In the genomic region with DNA sequence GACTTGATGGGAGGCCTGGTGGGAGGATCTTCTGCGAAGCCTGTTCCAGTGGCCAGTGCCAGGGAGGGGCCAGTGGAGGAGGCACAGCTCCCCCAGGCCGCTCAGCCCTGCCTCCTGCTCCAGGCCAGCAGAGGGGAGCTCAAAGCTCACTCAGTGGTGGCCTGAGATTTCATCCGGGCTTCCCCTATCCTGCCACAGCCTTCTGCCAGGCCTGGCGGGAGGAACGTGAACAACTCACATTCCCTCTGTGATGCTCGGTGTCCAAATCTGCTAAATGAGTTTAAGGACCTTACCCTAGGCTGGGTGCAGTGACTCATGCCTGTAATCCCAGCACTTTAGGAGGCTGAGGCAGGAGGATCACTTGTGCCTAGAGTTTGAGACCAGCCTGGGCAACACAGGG, we compare ENCODE assay signal across 13 cellular contexts. TPM values are rescaled to one million over a fixed set of nuclear protein-coding genes. Genes with fewer than 3 reads are reported as not detected.
DNase-seq lines count a peak whose midpoint lies in the region; ATAC-seq and TF ChIP-seq lines count a peak whose summit lies in the region.
"Had no signal": no experiment of that assay in that cellular context is flagged by ENCODE, and none has a peak within 500 bp of the region (broad histone marks: within the 10 kb centered on the region; RNA-seq: fewer than 3 reads in every experiment).

No MANE protein-coding gene starts in this region.

- no peak for ATAC-seq in foreskin keratinocyte
- ATAC-seq: T-cell had no signal

- H3K9ac ChIP-seq in neuronal stem cell (ENCODE audit: low read depth, low read length, poor library complexity): no peak overlapping the region
- H3K9ac ChIP-seq: parathyroid adenoma had no signal

- no peaks in the 10 kb centered on the region for H3K79me1 ChIP-seq in neuronal stem cell (ENCODE audit: low read depth, low read length)

- TF ChIP-seq CTCF in cardiac fibroblast (IDR thresholded peaks at IDR 0.05; ENCODE audit: low read depth, low read length) (no peak), foreskin keratinocyte (conservative IDR thresholded peaks at IDR 0.05) (no peak)

- H2BK120ac ChIP-seq in neuronal stem cell (ENCODE audit: low read depth, low read length): no peak overlapping the region

- H2AK5ac ChIP-seq in neuronal stem cell (ENCODE audit: low read depth, low read length): peak overlapping the region; percentile 30

- no peak overlapping the region for H2AFZ ChIP-seq in neuronal stem cell (ENCODE audit: low read length)
- H2AFZ ChIP-seq: parathyroid adenoma had no signal

- peak overlapping the region; percentile 19 for H2BK15ac ChIP-seq in neuronal stem cell (ENCODE audit: low read length)

- DNase-seq in HK-2 (ENCODE audit: unreplicated experiment) (peak; percentile 26), cardiac fibroblast (ENCODE audit: low read depth in 2 of 2) (peak; percentile 10 to 22), neuronal stem cell (ENCODE audit: low spot score) (no peak), foreskin keratinocyte (no peak), HAP-1 (ENCODE audit: low spot score in 2 of 2) (no peak)
- DNase-seq in effector CD4-positive, alpha-beta T cell: no peak
- DNase-seq: activated CD4-positive, alpha-beta T cell treated with anti-CD3 and anti-CD28 coated beads for 48 hours; activated T-cell treated with anti-CD3 and anti-CD28 coated beads, Interleukin-2, amount 50 U/mL, for 1 hour; NCI-H2227 treated with DMSO at 0.1 percent for 48 hours; T-cell had no signal

- H4K91ac ChIP-seq in neuronal stem cell (ENCODE audit: low read depth, low read length, poor library complexity): no peak overlapping the region

- H3K27me3 ChIP-seq in neuronal stem cell (ENCODE audit: control insufficient read depth in 3 of 3, insufficient read depth in 3 of 3, low read depth in 1 of 3, low read length in 3 of 3) (peaks cover 0 to 42% (median 2%) of the 10 kb centered on the region in 3 experiments), foreskin keratinocyte (no peaks in the 10 kb centered on the region), HAP-1 (ENCODE audit: low read depth) (no peaks in the 10 kb centered on the region)

- H3K9me3 ChIP-seq in neuronal stem cell (replicated peaks in 1 of 2; ENCODE audit: control insufficient read depth in 2 of 2, insufficient read depth in 1 of 2, low read depth in 1 of 2, low read length in 2 of 2) (no peaks in the 10 kb centered on the region), HAP-1 (no peaks in the 10 kb centered on the region)
- H3K9me3 ChIP-seq: thoracic aorta had no signal

- peak overlapping the region; percentile 44 for H3K18ac ChIP-seq in neuronal stem cell (ENCODE audit: low read length)

- H2BK5ac ChIP-seq in neuronal stem cell (ENCODE audit: low read length): no peak overlapping the region

- H3K23ac ChIP-seq in neuronal stem cell (ENCODE audit: low read depth, low read length, poor library complexity): no peak overlapping the region

- H3K36me3 ChIP-seq in neuronal stem cell (replicated peaks in 1 of 2; ENCODE audit: control insufficient read depth in 2 of 2, insufficient read depth in 2 of 2, low read length in 2 of 2): no peaks in the 10 kb centered on the region
- H3K36me3 ChIP-seq in HAP-1 (replicated peaks): no peaks in the 10 kb centered on the region
- H3K36me3 ChIP-seq: thoracic aorta had no signal

- H3K4me2 ChIP-seq in neuronal stem cell (ENCODE audit: insufficient read depth, low read length, poor library complexity, severe bottlenecking): no peak overlapping the region

- in situ Hi-C loops in HAP-1 (cut with MboI; ENCODE audit: low sequenced_read_pairs): no loop called here

- H3K27ac ChIP-seq in neuronal stem cell (replicated peaks; ENCODE audit: low read length): no peak overlapping the region
- no peak overlapping the region for H3K27ac ChIP-seq in foreskin keratinocyte
- H3K27ac ChIP-seq: parathyroid adenoma, thoracic aorta had no signal

- no peak overlapping the region for H3K4ac ChIP-seq in neuronal stem cell (ENCODE audit: low read length)

- H4K8ac ChIP-seq in neuronal stem cell (ENCODE audit: low read depth, low read length): no peak overlapping the region

- H3K4me3 ChIP-seq in cardiac fibroblast (replicated peaks in 1 of 2; ENCODE audit: low read depth in 2 of 2, low read length in 2 of 2): no peak overlapping the region
- no peak overlapping the region for H3K4me3 ChIP-seq in neuronal stem cell (ENCODE audit: low read length in 2 of 2)
- H3K4me3 ChIP-seq in HAP-1: no peak overlapping the region
- H3K4me3 ChIP-seq: thoracic aorta had no signal

- WGBS in neuronal stem cell (ENCODE audit: extremely low coverage in 2 of 2, insufficient read length in 2 of 2, insufficient replicate concordance in 1 of 2), 2 donors: no CpG with 5 or more reads among the region's 6 CpGs

- peak overlapping the region; percentile 46 for H2BK12ac ChIP-seq in neuronal stem cell (ENCODE audit: low read length)

- H3K4me1 ChIP-seq in neuronal stem cell (ENCODE audit: control insufficient read depth in 2 of 2, insufficient read depth in 1 of 2, low read depth in 1 of 2, low read length in 2 of 2) (peaks cover 11 to 14% of the 10 kb centered on the region in 2 donors), foreskin keratinocyte (no peaks in the 10 kb centered on the region), HAP-1 (no peaks in the 10 kb centered on the region)
- H3K4me1 ChIP-seq: parathyroid adenoma had no signal

- H3K14ac ChIP-seq in neuronal stem cell (ENCODE audit: low read length): no peak overlapping the region

RNA-seq across cellular contexts. Expression of a gene that starts 3.3 kb away (rescaled TPM):
- 2.9 TPM for polyA plus RNA-seq in neuronal stem cell (2013, experiment 1 of 2)
- 2.7 TPM for polyA plus RNA-seq in neuronal stem cell (2013, experiment 2 of 2)
- total RNA-seq in foreskin keratinocyte: not detected in 2 replicates
- not detected in 2 replicates for polyA plus RNA-seq in foreskin keratinocyte
- total RNA-seq: T-cell, thoracic aorta had no signal

RNA-seq across cellular contexts. Expression of a gene that starts 25.0 kb away (rescaled TPM):
- polyA plus RNA-seq in neuronal stem cell (2013, experiment 1 of 2): 0.13 TPM
- polyA plus RNA-seq in neuronal stem cell (2013, experiment 2 of 2): 0.08 TPM
- not detected in 2 replicates for total RNA-seq in foreskin keratinocyte
- not detected in 2 replicates for polyA plus RNA-seq in foreskin keratinocyte
- total RNA-seq: T-cell had no signal

RNA-seq across cellular contexts. Expression of a gene that starts 26.6 kb away (rescaled TPM):
- 8.9 TPM for polyA plus RNA-seq in neuronal stem cell (2013, experiment 1 of 2)
- polyA plus RNA-seq in neuronal stem cell (2013, experiment 2 of 2): 9.1 TPM
- total RNA-seq in foreskin keratinocyte: 0.53 and 0.65 TPM in 2 replicates
- polyA plus RNA-seq in foreskin keratinocyte: 1.0 and 1.4 TPM in 2 replicates
- total RNA-seq: thoracic aorta had no signal

RNA-seq across cellular contexts. Expression of a gene that starts 29.0 kb away (rescaled TPM):
- polyA plus RNA-seq in neuronal stem cell (2013, experiment 1 of 2): not detected
- not detected for polyA plus RNA-seq in neuronal stem cell (2013, experiment 2 of 2)
- not detected in 2 replicates for total RNA-seq in foreskin keratinocyte
- polyA plus RNA-seq in foreskin keratinocyte: not detected in 2 replicates

RNA-seq across cellular contexts. Expression of a gene that starts 42.8 kb away (rescaled TPM):
- not detected for polyA plus RNA-seq in neuronal stem cell (2013, experiment 1 of 2)
- not detected for polyA plus RNA-seq in neuronal stem cell (2013, experiment 2 of 2)
- total RNA-seq in foreskin keratinocyte: not detected in 2 replicates
- not detected in 2 replicates for polyA plus RNA-seq in foreskin keratinocyte
- total RNA-seq: T-cell, thoracic aorta had no signal
- polyA plus RNA-seq: esophagus had no signal

Comparison
In these comparisons a context has a peak if more than half of its experiments do, and no peak if none do; other contexts are left out.
1. DNase-seq: peak in HK-2 (single experiment) and cardiac fibroblast (2 of 2); none in neuronal stem cell (single experiment), effector CD4-positive, alpha-beta T cell (single experiment), foreskin keratinocyte (0 of 2) and HAP-1 (0 of 2).